ENCODE assay signal across 18 cellular contexts in the genomic region with DNA sequence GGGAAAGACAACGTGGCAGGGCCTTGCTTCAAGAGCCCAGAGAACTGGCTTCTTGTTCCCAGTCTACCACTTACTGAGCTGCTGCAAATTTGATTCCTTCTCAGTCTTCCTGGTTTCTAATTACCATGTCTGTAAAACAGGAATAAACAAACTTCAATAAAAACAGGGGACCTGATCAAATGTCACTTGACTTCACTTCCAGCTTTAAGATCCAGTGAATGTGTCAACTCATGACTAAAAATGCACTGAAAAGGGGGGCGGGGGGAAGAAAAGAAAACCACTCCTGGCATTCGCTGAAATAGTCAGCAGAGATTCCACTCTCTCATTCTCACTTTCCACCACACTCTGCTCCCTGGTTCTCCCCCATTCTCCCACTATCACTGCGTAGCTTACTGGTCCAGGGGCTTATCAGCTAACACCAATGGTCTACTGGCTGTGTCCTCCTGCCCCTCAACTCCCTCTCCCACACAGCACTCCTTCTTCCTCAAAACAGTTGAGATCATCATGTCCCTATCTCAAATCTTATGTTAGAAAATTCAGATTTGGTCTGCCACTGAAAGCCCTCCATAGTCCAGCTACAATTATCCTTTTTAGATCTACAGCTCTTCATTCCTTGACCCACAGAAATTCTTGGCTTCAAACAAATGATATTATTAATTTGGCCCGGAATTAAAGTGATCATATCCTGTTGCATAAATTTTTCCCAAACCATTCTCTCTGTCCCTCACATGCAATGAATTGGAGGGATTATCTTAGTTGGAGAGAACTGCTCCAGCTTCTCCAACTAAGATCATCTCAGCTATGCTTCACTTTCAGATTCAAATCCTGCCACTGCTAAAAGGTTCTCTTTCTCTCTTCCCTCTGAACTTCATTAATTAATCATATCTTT.
DNase-seq lines count a peak whose midpoint lies in the region; ATAC-seq and TF ChIP-seq lines count a peak whose summit lies in the region.
"Had no signal": no experiment of that assay in that cellular context is flagged by ENCODE, and none has a peak within 500 bp of the region (broad histone marks: within the 10 kb centered on the region; RNA-seq: fewer than 3 reads in every experiment).

No MANE protein-coding gene starts in this region.

- no peaks in the 10 kb centered on the region for H3K36me3 Mint-ChIP-seq in Caco-2 (ENCODE audit: insufficient read depth, unreplicated experiment)
- H3K36me3 Mint-ChIP-seq: stimulated activated memory B cell treated with anti-CD40 and anti-IgM and Interleukin-4, amounts not matched to agents 10 μg/mL and 1 μg/mL and 100 μg/mL, for 72 hours had no signal

- TF ChIP-seq CTCF in Caco-2 (IDR thresholded peaks at IDR 0.05; ENCODE audit: insufficient read depth in 1 of 2, low read depth in 1 of 2, low read length in 1 of 2, severe bottlenecking in 1 of 2, unreplicated experiment in 1 of 2), result no peak

- no TSS peak for BruUV-seq in Caco-2 (replicated peaks; lab: Mats Ljungman, UMichigan)

- 42 to 50% methylated on average over 2 to 3 of the region's 5 CpGs for WGBS in mesodermal cell (ENCODE audit: insufficient coverage in 2 of 2), 2 experiments

- peaks cover 11% of the 10 kb centered on the region for H3K4me1 Mint-ChIP-seq in Caco-2 (ENCODE audit: low read depth, unreplicated experiment)

- POLR2A ChIA-PET in Caco-2 (lab: Charles Lee), result no interaction called here

- ATAC-seq in GM18520 (IDR thresholded peaks at IDR 0.05; ENCODE audit: unreplicated experiment), result no peak
- ATAC-seq: Panc1; pancreas; stimulated activated memory B cell treated with anti-CD40 and anti-IgM and Interleukin-4, amounts not matched to agents 10 μg/mL and 1 μg/mL and 100 μg/mL, for 72 hours had no signal

- H3K4me3 ChIP-seq in Caco-2 (ENCODE audit: low read depth, low read length) (no peak overlapping the region), MG63 (no peak overlapping the region), mesodermal cell (ENCODE audit: extremely low read depth, insufficient read depth, low read length, poor library complexity, severe bottlenecking) (no peak overlapping the region)
- H3K4me3 ChIP-seq: coronary artery, left ventricle myocardium inferior, pancreas had no signal

- H3K27me3 ChIP-seq in Caco-2 (replicated peaks; ENCODE audit: control insufficient read depth, insufficient read depth, low read length) (no peaks in the 10 kb centered on the region), MG63 (no peaks in the 10 kb centered on the region)
- H3K27me3 ChIP-seq: pancreas had no signal

- H3K27ac ChIP-seq in mesodermal cell (ENCODE audit: low read depth, low read length, severe bottlenecking), result peak overlapping the region; percentile 61
- H3K27ac ChIP-seq: coronary artery, left ventricle myocardium inferior, pancreas had no signal

- DNase-seq in Caco-2 (no peak), MG63 (peak; percentile 17), astrocyte of the hippocampus (ENCODE audit: low read depth, low spot score) (peak; percentile 56), ureter (ENCODE audit: low spot score) (no peak), NCI-H1694 treated with DMSO at 0.1 percent for 48 hours (lab: John Stamatoyannopoulos, UW) (no peak), HK-2 (ENCODE audit: unreplicated experiment) (no peak)
- DNase-seq: activated CD8-positive, alpha-beta memory T cell treated with anti-CD3 and anti-CD28 coated beads for 24 hours; activated naive CD4-positive, alpha-beta T cell treated with anti-CD3 and anti-CD28 coated beads for 36 hours; DND-41; KBM-7; left ventricle myocardium inferior; NCI-H187; pancreas had no signal

- peak overlapping the region; percentile 30 for H3K27ac Mint-ChIP-seq in Caco-2 (ENCODE audit: unreplicated experiment)
- H3K27ac Mint-ChIP-seq: activated naive CD4-positive, alpha-beta T cell treated with anti-CD3 and anti-CD28 coated beads for 36 hours; stimulated activated memory B cell treated with anti-CD40 and anti-IgM and Interleukin-4, amounts not matched to agents 10 μg/mL and 1 μg/mL and 100 μg/mL, for 72 hours had no signal

- H3K4me3 Mint-ChIP-seq in Caco-2 (ENCODE audit: unreplicated experiment), result no peak overlapping the region
- H3K4me3 Mint-ChIP-seq: activated naive CD4-positive, alpha-beta T cell treated with anti-CD3 and anti-CD28 coated beads for 36 hours; stimulated activated memory B cell treated with anti-CD40 and anti-IgM and Interleukin-4, amounts not matched to agents 10 μg/mL and 1 μg/mL and 100 μg/mL, for 72 hours had no signal

- H3K9me3 ChIP-seq in Caco-2 (no peaks in the 10 kb centered on the region), MG63 (no peaks in the 10 kb centered on the region), mesodermal cell (ENCODE audit: control insufficient read depth, low read length) (no peaks in the 10 kb centered on the region)
- H3K9me3 ChIP-seq: left ventricle myocardium inferior, pancreas had no signal

- H3K27me3 Mint-ChIP-seq in Caco-2 (ENCODE audit: insufficient read depth, unreplicated experiment), result no peaks in the 10 kb centered on the region
- H3K27me3 Mint-ChIP-seq: stimulated activated memory B cell treated with anti-CD40 and anti-IgM and Interleukin-4, amounts not matched to agents 10 μg/mL and 1 μg/mL and 100 μg/mL, for 72 hours had no signal

- H3K4me1 ChIP-seq in Caco-2 (peaks cover 30% of the 10 kb centered on the region), mesodermal cell (ENCODE audit: control insufficient read depth, insufficient read depth, low read length, poor library complexity, severe bottlenecking) (peaks cover 47% of the 10 kb centered on the region)

- H3K36me3 ChIP-seq in Caco-2 (ENCODE audit: control insufficient read depth, insufficient read depth, low read length) (no peaks in the 10 kb centered on the region), MG63 (no peaks in the 10 kb centered on the region; the same call in 1 of the 2 replicates), mesodermal cell (ENCODE audit: control insufficient read depth, insufficient read depth, low read length) (no peaks in the 10 kb centered on the region)
- H3K36me3 ChIP-seq: left ventricle myocardium inferior, pancreas had no signal

- CTCF ChIA-PET in Caco-2 (lab: Charles Lee), result no interaction called here

- intact Hi-C loops in Caco-2 (cut with micrococcal nuclease; ENCODE audit: unreplicated experiment), result no loop called here

- H3K9me3 Mint-ChIP-seq in Caco-2 (ENCODE audit: unreplicated experiment), result no peaks in the 10 kb centered on the region
- H3K9me3 Mint-ChIP-seq: activated naive CD4-positive, alpha-beta T cell treated with anti-CD3 and anti-CD28 coated beads for 36 hours; stimulated activated memory B cell treated with anti-CD40 and anti-IgM and Interleukin-4, amounts not matched to agents 10 μg/mL and 1 μg/mL and 100 μg/mL, for 72 hours had no signal

Comparison
In these comparisons a context has a peak if more than half of its experiments do, and no peak if none do; other contexts are left out.
1. DNase-seq: peak in MG63 (single experiment) and astrocyte of the hippocampus (single experiment); none in Caco-2 (0 of 2), ureter (single experiment), NCI-H1694 treated with DMSO at 0.1 percent for 48 hours (single experiment) and HK-2 (single experiment).